Comparison of ENCODE assay signal across 16 cellular contexts in genomic region chr6:124400600-124400999, GRCh38.
A peak's percentile ranks its signal among the peaks of the same experiment; 100 is the strongest.
DNase-seq lines count a peak whose midpoint lies in the region; ATAC-seq, FAIRE-seq and TF ChIP-seq lines count a peak whose summit lies in the region.
"Had no signal": no experiment of that assay in that cellular context is flagged by ENCODE, and none has a peak within 500 bp of the region (broad histone marks: within the 10 kb centered on the region; RNA-seq: fewer than 3 reads in every experiment).

No MANE protein-coding gene starts in this region.

- peak; percentile 38 for DNase-seq in HT-29 (ENCODE audit: low spot score)
- DNase-seq in amniotic epithelial cell (ENCODE audit: low read depth) = peak; percentile 6
- peak; percentile 2 for DNase-seq in midbrain (lab: John Stamatoyannopoulos, UW)
- DNase-seq in urothelium cell line (ENCODE audit: low spot score) = no peak
- no peak for DNase-seq in NCI-H774 (lab: John Stamatoyannopoulos, UW)
- no peak for DNase-seq in DMS114 treated with DMSO at 0.1 percent for 48 hours (lab: John Stamatoyannopoulos, UW; ENCODE audit: unreplicated experiment)
- DNase-seq: activated CD4-positive, alpha-beta T cell treated with anti-CD3 and anti-CD28 coated beads, Interleukin-2, amount 50 U/mL, for 48 hours; DMS153; immature natural killer cell; naive thymus-derived CD4-positive, alpha-beta T cell; SK-N-SH had no signal

- no peak overlapping the region for H3K27ac ChIP-seq in C4-2B
- H3K27ac ChIP-seq: coronary artery had no signal

- ATAC-seq in GM21723 (IDR thresholded peaks at IDR 0.05; ENCODE audit: unreplicated experiment) = no peak
- ATAC-seq: esophagus mucosa; naive thymus-derived CD4-positive, alpha-beta T cell had no signal

- FAIRE-seq in urothelium cell line (lab: Jason Lieb, UNC) = no peak
- FAIRE-seq: TTC549 had no signal

- TF ChIP-seq CTCF in C4-2B (conservative IDR thresholded peaks at IDR 0.05) = peak; percentile 27

Comparison
In these comparisons a context has a peak if more than half of its experiments do, and no peak if none do; other contexts are left out.
1. DNase-seq: peak in HT-29 (single experiment), amniotic epithelial cell (single experiment) and midbrain (single experiment); none in urothelium cell line (single experiment), NCI-H774 (single experiment) and DMS114 treated with DMSO at 0.1 percent for 48 hours (single experiment).